ENCODE assay signal across 30 cellular contexts in the genomic region with DNA sequence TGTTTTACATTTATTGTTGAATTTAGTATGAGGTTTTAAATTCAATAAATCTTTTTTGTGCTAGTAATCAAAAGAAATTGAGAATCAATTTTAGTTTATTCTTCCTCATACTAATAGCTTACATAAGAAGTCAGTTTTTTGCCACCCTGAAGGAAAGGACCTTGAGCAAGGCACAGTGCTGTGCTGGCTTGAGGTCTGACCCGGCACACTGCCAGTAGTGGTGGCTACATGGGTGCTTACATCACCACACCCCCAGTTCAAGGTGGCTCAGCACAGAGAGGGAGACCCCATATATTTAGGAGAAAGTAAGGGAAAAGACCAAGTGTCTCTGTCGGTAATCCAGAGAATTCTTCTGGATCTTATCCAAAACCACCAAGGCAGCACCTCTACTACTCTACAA.
"Had no signal": no experiment of that assay in that cellular context is flagged by ENCODE, and none has a peak within 500 bp of the region (broad histone marks: within the 10 kb centered on the region; RNA-seq: fewer than 3 reads in every experiment).

No MANE protein-coding gene starts in this region.

- H3K9me3 ChIP-seq: ascending aorta, breast epithelium had no signal

- H3K27me3 ChIP-seq: ascending aorta, brain microvascular endothelial cell, breast epithelium, cardiac muscle cell had no signal

- H3K4me1 ChIP-seq: ascending aorta, breast epithelium had no signal

- ATAC-seq: activated naive CD4-positive, alpha-beta T cell treated with anti-CD3 and anti-CD28 coated beads, Interleukin-2, amount 50 U/mL, for 72 hours; activated naive CD8-positive, alpha-beta T cell treated with anti-CD3 and anti-CD28 coated beads, Interleukin-2, amount 50 U/mL, for 24 hours; activated T-cell treated with anti-CD3 and anti-CD28 coated beads, Interleukin-2, amount 50 U/mL, for 4 hours; activated T-cell treated with anti-CD3 and anti-CD28 coated beads, Interleukin-2, amount 50 U/mL, for 72 hours; activated T-helper 17 cell treated with anti-CD3 and anti-CD28 coated beads, Interleukin-2, amount 50 U/mL, for 72 hours had no signal

- H3K27ac ChIP-seq: ascending aorta, brain microvascular endothelial cell, breast epithelium, cardiac muscle cell had no signal

- H3K4me3 ChIP-seq: ascending aorta, breast epithelium, cardiac muscle cell had no signal

- H3K36me3 ChIP-seq: ascending aorta, brain microvascular endothelial cell, breast epithelium, cardiac muscle cell had no signal

- DNase-seq: activated effector memory CD4-positive, alpha-beta T cell treated with anti-CD3 and anti-CD28 coated beads, Interleukin-2, amount 50 U/mL, for 16 hours; activated effector memory CD4-positive, alpha-beta T cell treated with Interleukin-2 at 50 U/mL for 16 hours; activated gamma-delta T cell; activated gamma-delta T cell treated with Interleukin-2 at 50 U/mL for 16 hours; activated naive CD4-positive, alpha-beta T cell; activated naive CD4-positive, alpha-beta T cell treated with anti-CD3 and anti-CD28 coated beads for 36 hours; activated naive CD4-positive, alpha-beta T cell treated with anti-CD3 and anti-CD28 coated beads, Interleukin-2, amount 10 ng/mL, durations not matched to agents 7 days and 5 days; activated naive CD4-positive, alpha-beta T cell treated with anti-CD3 and anti-CD28 coated beads, Interleukin-2, amount 50 U/mL, for 16 hours; activated naive CD4-positive, alpha-beta T cell treated with Interleukin-2 at 50 U/mL for 16 hours; activated naive CD8-positive, alpha-beta T cell treated with anti-CD3 and anti-CD28 coated beads for 36 hours; activated naive CD8-positive, alpha-beta T cell treated with anti-CD3 and anti-CD28 coated beads, Interleukin-2, amount 10 ng/mL, durations not matched to agents 7 days and 5 days; activated naive CD8-positive, alpha-beta T cell treated with anti-CD3 and anti-CD28 coated beads, Interleukin-2, amount 50 U/mL, for 24 hours; activated T-cell treated with anti-CD3 and anti-CD28 coated beads, Interleukin-2, amount 50 U/mL, for 1 hour; activated T-cell treated with anti-CD3 and anti-CD28 coated beads, Interleukin-2, amount 50 U/mL, for 24 hours; activated T-cell treated with anti-CD3 and anti-CD28 coated beads, Interleukin-2, amount 50 U/mL, for 4 hours; activated T-cell treated with anti-CD3 and anti-CD28 coated beads, Interleukin-2, amount 50 U/mL, for 48 hours; activated T-cell treated with anti-CD3 and anti-CD28 coated beads, Interleukin-2, amount 50 U/mL, for 72 hours; amniotic stem cell; amygdala; anterior cingulate cortex; aorta; brain microvascular endothelial cell; caudate nucleus; central memory CD4-positive, alpha-beta T cell; cerebellar nuclear complex had no signal
